Comparison of ENCODE assay signal across 9 cellular contexts in genomic region chr1:53145942-53146708, GRCh38. TPM values are rescaled to one million over a fixed set of nuclear protein-coding genes. Genes with fewer than 3 reads are reported as not detected.
DNase-seq lines count a peak whose midpoint lies in the region; ATAC-seq and TF ChIP-seq lines count a peak whose summit lies in the region.
"Had no signal": no experiment of that assay in that cellular context is flagged by ENCODE, and none has a peak within 500 bp of the region (broad histone marks: within the 10 kb centered on the region; RNA-seq: fewer than 3 reads in every experiment).

No MANE protein-coding gene starts in this region.

- in situ Hi-C loops in GM23248 (cut with MboI) = no loop called here

- H3K9ac ChIP-seq in GM23248 = peak overlapping the region; percentile 80

- H3K4me1 ChIP-seq in GM23248 (ENCODE audit: insufficient read depth) (peaks cover 38% of the 10 kb centered on the region), heart right ventricle (peaks cover 0 to 52% (median 10%) of the 10 kb centered on the region in 9 donors), sigmoid colon (peaks cover 0 to 23% (median 18%) of the 10 kb centered on the region in 4 donors)

- no peaks in the 10 kb centered on the region for H3K27me3 ChIP-seq in GM23248 (replicated peaks; ENCODE audit: insufficient read depth)
- H3K27me3 ChIP-seq in heart right ventricle = no peaks in the 10 kb centered on the region
- no peaks in the 10 kb centered on the region for H3K27me3 ChIP-seq in sigmoid colon

- H2AFZ ChIP-seq in GM23248 = no peak overlapping the region

- H3K36me3 ChIP-seq in GM23248 (ENCODE audit: low read depth) (no peaks in the 10 kb centered on the region), heart right ventricle (no peaks in the 10 kb centered on the region), sigmoid colon (no peaks in the 10 kb centered on the region)

- H3F3A ChIP-seq in GM23248 (ENCODE audit: insufficient read depth) = peaks cover 26% of the 10 kb centered on the region

- H3K9me3 ChIP-seq in GM23248 (ENCODE audit: low read depth) (no peaks in the 10 kb centered on the region), heart right ventricle (no peaks in the 10 kb centered on the region), sigmoid colon (no peaks in the 10 kb centered on the region)

- no peak for TF ChIP-seq POLR2A in sigmoid colon (IDR thresholded peaks at IDR 0.05)

- TF ChIP-seq CTCF in heart right ventricle (IDR thresholded peaks at IDR 0.05) (no peak), sigmoid colon (IDR thresholded peaks at IDR 0.05) (no peak)

- no peaks in the 10 kb centered on the region for H4K20me1 ChIP-seq in GM23248 (ENCODE audit: insufficient read depth)

- TF ChIP-seq EP300 in sigmoid colon (IDR thresholded peaks at IDR 0.05) = peak in 1 of 4 donors; percentile 64

- H3K27ac ChIP-seq in GM23248 (peak overlapping the region; percentile 98), heart right ventricle (peak overlapping the region in 7 of 10 donors; percentile 27 to 81 (median 51)), sigmoid colon (peak overlapping the region; percentile 74 to 85 (median 78))

- H3K9me2 ChIP-seq in GM23248 (ENCODE audit: insufficient read depth) = no peaks in the 10 kb centered on the region

- intact Hi-C loops in heart right ventricle (cut with DNase I) = no loop called here
- intact Hi-C loops in sigmoid colon (cut with DNase I) = no loop called here

- no peak overlapping the region for H3K4me3 ChIP-seq in GM23248
- H3K4me3 ChIP-seq in heart right ventricle = no peak overlapping the region
- no peak overlapping the region for H3K4me3 ChIP-seq in sigmoid colon

- DNase-seq in GM23248 (peak; percentile 99), T1000 (lab: John Stamatoyannopoulos, UW) (peak; percentile 93), heart right ventricle (peak; percentile 30 to 41), sigmoid colon (peak; percentile 86), NCI-H2196 treated with DMSO at 0.1 percent for 48 hours (lab: John Stamatoyannopoulos, UW; ENCODE audit: unreplicated experiment) (no peak), NCI-H2107 (lab: John Stamatoyannopoulos, UW) (no peak)
- DNase-seq: NCI-H510A treated with DMSO at 0.1 percent for 48 hours had no signal

- WGBS in GM23248 (ENCODE audit: low coverage in 1 of 2, low lambda C conversion rate in 2 of 2, missing lambda C conversion rate in 2 of 2), 2 experiments = 2 to 3% methylated on average over 24 of the region's 24 CpGs
- WGBS in heart right ventricle, 2 donors = 43 to 47% methylated on average over 24 of the region's 24 CpGs
- 75 to 79% methylated on average over 24 of the region's 24 CpGs for WGBS in sigmoid colon, 2 donors

- peak; percentile 53 to 93 (median 65) for ATAC-seq in heart right ventricle
- ATAC-seq in GM18498 (IDR thresholded peaks at IDR 0.05; ENCODE audit: unreplicated experiment) = no peak
- no peak for ATAC-seq in GM19395 (IDR thresholded peaks at IDR 0.05; ENCODE audit: unreplicated experiment)

- H3K79me2 ChIP-seq in GM23248 (ENCODE audit: insufficient read depth) = no peaks in the 10 kb centered on the region

- peak overlapping the region; percentile 67 for H3K4me2 ChIP-seq in GM23248 (ENCODE audit: unreplicated experiment)

RNA-seq across cellular contexts. Expression of gene SLC1A7, which starts 3.7 kb away (rescaled TPM):
- 0.13 TPM in 1 of 2 replicates, not detected in the other for total RNA-seq in GM23248 (2014; rRNA removed; shearing (Covaris generic))
- polyA plus RNA-seq in GM23248 (2016; fragmentation: Nextera tagmentation; extraction: Ambion mirVana) = 0.51 and 0.76 TPM in 2 replicates
- total RNA-seq in heart right ventricle = 1 to 10 TPM in 1 of 10 donors, under 1 TPM in 9; 0.12 to 2.0 (median 0.42) TPM
- under 1 TPM; 0.04 to 0.66 TPM for polyA plus RNA-seq in heart right ventricle
- under 1 TPM in 3 of 4 donors, not detected in 1; 0.16 to 0.83 (median 0.54) TPM for total RNA-seq in sigmoid colon
- polyA plus RNA-seq in sigmoid colon = 1 to 10 TPM in 2 of 3 donors, under 1 TPM in 1; 0.86 to 1.6 (median 1.2) TPM

RNA-seq across cellular contexts. Expression of gene CPT2, which starts 50.5 kb away (rescaled TPM):
- total RNA-seq in GM23248 (2014; rRNA removed; shearing (Covaris generic)) = 16.2 and 24.5 TPM in 2 replicates
- polyA plus RNA-seq in GM23248 (2016; fragmentation: Nextera tagmentation; extraction: Ambion mirVana) (15.2 and 15.8 TPM in 2 replicates), heart right ventricle (10 to 100 TPM; 10.3 to 12.2 TPM), sigmoid colon (10 to 100 TPM; 33.0 to 78.8 (median 52.9) TPM)
- total RNA-seq in heart right ventricle (10 to 100 TPM; 29.3 to 48.7 (median 37.5) TPM), sigmoid colon (10 to 100 TPM in 3 of 4 donors, 1 to 10 TPM in 1; 8.0 to 14.1 (median 11.5) TPM)

Comparison
In these comparisons a context has a peak if more than half of its experiments do, and no peak if none do; other contexts are left out.
1. DNase-seq: peak in GM23248 (single experiment), T1000 (single experiment), heart right ventricle (2 of 2) and sigmoid colon (single experiment); none in NCI-H2196 treated with DMSO at 0.1 percent for 48 hours (single experiment) and NCI-H2107 (single experiment).
2. ATAC-seq: peak in heart right ventricle (8 of 8); none in GM18498 (single experiment) and GM19395 (single experiment).
3. Peak in every context shown above with its lines, with median percentiles within 50 percentile points of each other: H3K27ac ChIP-seq.